In genomic region chr2:6917761-6918421, GRCh38 we compare ENCODE assay signal across 8 cellular contexts. TPM values are rescaled to one million over a fixed set of nuclear protein-coding genes. Genes with fewer than 3 reads are reported as not detected.
DNase-seq lines count a peak whose midpoint lies in the region; ATAC-seq and TF ChIP-seq lines count a peak whose summit lies in the region.

No MANE protein-coding gene starts in this region.

- peak; percentile 37 for ATAC-seq in HG02798 (IDR thresholded peaks at IDR 0.05; ENCODE audit: poor library complexity, unreplicated experiment)
- peak; percentile 12 for ATAC-seq in activated B cell treated with CpG ODN at 0.5 μM for 24 hours (ENCODE audit: low read depth)
- peak; percentile 32 to 59 (median 50) for ATAC-seq in psoas muscle

- H3K4me1 ChIP-seq in psoas muscle = peaks cover 25% of the 10 kb centered on the region
- H3K4me1 ChIP-seq in Karpas-422 (ENCODE audit: low read length) = no peaks in the 10 kb centered on the region

- H3K4me3 ChIP-seq in psoas muscle (peak overlapping the region; percentile 86), Karpas-422 (ENCODE audit: low read length) (no peak overlapping the region)

- intact Hi-C loops in activated B cell treated with CpG ODN at 0.5 μM for 24 hours (cut with micrococcal nuclease) = loop anchor here (5.0 kb wide), 2 partner anchors 41 to 89 kb away; partner anchors contain the start of gene RSAD2
- intact Hi-C loops in psoas muscle (cut with DNase I) = loop anchor here (5.0 kb wide), 2 partner anchors 94 to 114 kb away; no protein-coding TSS in a partner anchor

- H3K36me3 ChIP-seq in psoas muscle (ENCODE audit: insufficient read depth in 1 of 2, low read depth in 1 of 2) = no peaks in the 10 kb centered on the region
- H3K36me3 ChIP-seq in Karpas-422 (ENCODE audit: insufficient read depth, low read length) = no peaks in the 10 kb centered on the region

- POLR2A ChIA-PET in activated B cell treated with CpG ODN at 0.5 μM for 24 hours (lab: Charles Lee) = no interaction called here

- H3K4me3 Mint-ChIP-seq in activated B cell treated with CpG ODN at 0.5 μM for 24 hours = peak overlapping the region; percentile 53
- no peak overlapping the region for H3K4me3 Mint-ChIP-seq in HFFc6

- H3K9ac ChIP-seq in Karpas-422 (ENCODE audit: low read length) = no peak overlapping the region

- H4K20me1 ChIP-seq in Karpas-422 (ENCODE audit: insufficient read depth, low read depth, low read length) = no peaks in the 10 kb centered on the region

- no peak overlapping the region for H3K27ac Mint-ChIP-seq in activated B cell treated with CpG ODN at 0.5 μM for 24 hours
- no peak overlapping the region for H3K27ac Mint-ChIP-seq in HFFc6

- H3K27ac ChIP-seq in psoas muscle = peak overlapping the region; percentile 77
- no peak overlapping the region for H3K27ac ChIP-seq in Karpas-422 (ENCODE audit: low read length)

- TF ChIP-seq CTCF in activated B cell treated with CpG ODN at 0.5 μM for 24 hours (IDR thresholded peaks at IDR 0.05) (no peak), psoas muscle (IDR thresholded peaks at IDR 0.05) (no peak), HFFc6 (IDR thresholded peaks at IDR 0.05) (no peak)

- 1 to 2% (median 2%) methylated on average over 23 to 68 of the region's 68 CpGs for WGBS in psoas muscle, 3 donors

- H3K36me3 Mint-ChIP-seq in activated B cell treated with CpG ODN at 0.5 μM for 24 hours (ENCODE audit: low read depth) (no peaks in the 10 kb centered on the region), HFFc6 (ENCODE audit: low read depth) (peaks cover 5% of the 10 kb centered on the region; the same call in 1 of the 2 replicates)

- H3K79me2 ChIP-seq in Karpas-422 (ENCODE audit: low read length) = no peaks in the 10 kb centered on the region

- peak in 2 of 3 experiments; percentile 71 to 86 for DNase-seq in NCI-H1417 (lab: John Stamatoyannopoulos, UW)
- no peak for DNase-seq in NCI-H1417 treated with DMSO at 0.1 percent for 48 hours (lab: John Stamatoyannopoulos, UW)
- DNase-seq in activated B cell treated with CpG ODN at 0.5 μM for 24 hours = peak; percentile 26
- peak; percentile 7 for DNase-seq in glomerular visceral epithelial cell (ENCODE audit: extremely low spot score)
- DNase-seq in psoas muscle = peak; percentile 29 to 55
- DNase-seq in Karpas-422 = no peak
- DNase-seq in HFFc6 = no peak

- no peaks in the 10 kb centered on the region for H3K9me2 ChIP-seq in Karpas-422 (replicated peaks; ENCODE audit: insufficient read depth, low read length)

- H3K9me3 ChIP-seq in psoas muscle (no peaks in the 10 kb centered on the region), Karpas-422 (ENCODE audit: low read length) (no peaks in the 10 kb centered on the region)

- no peak overlapping the region for H3K4me2 ChIP-seq in Karpas-422 (ENCODE audit: low read depth, low read length, poor library complexity, severe bottlenecking)

- peaks cover 6% of the 10 kb centered on the region for H3K4me1 Mint-ChIP-seq in activated B cell treated with CpG ODN at 0.5 μM for 24 hours
- H3K4me1 Mint-ChIP-seq in HFFc6 (ENCODE audit: low read depth) = no peaks in the 10 kb centered on the region

- no peaks in the 10 kb centered on the region for H3K27me3 ChIP-seq in psoas muscle (ENCODE audit: insufficient read depth in 3 of 3, low read length in 2 of 3)
- no peaks in the 10 kb centered on the region for H3K27me3 ChIP-seq in Karpas-422 (ENCODE audit: low read length)

- CTCF ChIA-PET in activated B cell treated with CpG ODN at 0.5 μM for 24 hours (lab: Charles Lee) = no interaction called here

- H3K9me3 Mint-ChIP-seq in activated B cell treated with CpG ODN at 0.5 μM for 24 hours (no peaks in the 10 kb centered on the region), HFFc6 (peaks cover 46% of the 10 kb centered on the region)

- H3K27me3 Mint-ChIP-seq in activated B cell treated with CpG ODN at 0.5 μM for 24 hours (peaks cover 9% of the 10 kb centered on the region), HFFc6 (ENCODE audit: insufficient read depth) (peaks cover 5% of the 10 kb centered on the region)

- no peak overlapping the region for H2AFZ ChIP-seq in Karpas-422 (ENCODE audit: low read length)

RNA-seq across cellular contexts. Expression of gene RNF144A, which starts 0.7 kb away (rescaled TPM):
- 0.56 and 0.89 TPM in 2 replicates for total RNA-seq in activated B cell treated with CpG ODN at 0.5 μM for 24 hours
- total RNA-seq in psoas muscle = 10 to 100 TPM in 2 of 4 donors, 1 to 10 TPM in 2; 8.2 to 15.6 (median 11.9) TPM
- polyA plus RNA-seq in psoas muscle = 1 to 10 TPM; 2.4 to 8.7 (median 5.4) TPM
- 0.07 and 0.29 TPM in 2 replicates for total RNA-seq in Karpas-422 (2014; rRNA removed; shearing (Covaris generic); ENCODE audit: low replicate concordance)
- total RNA-seq in HFFc6 (2021; fragmentation: NEBNext Ultra II Directional; extraction: Animal tissue kit (Norgen Biotek cat#: 25700)) = not detected

RNA-seq across cellular contexts. Expression of gene RSAD2, which starts 40.3 kb away (rescaled TPM):
- 0.29 and 0.67 TPM in 2 replicates for total RNA-seq in activated B cell treated with CpG ODN at 0.5 μM for 24 hours
- 1 to 10 TPM; 1.7 to 3.1 (median 2.6) TPM for total RNA-seq in psoas muscle
- polyA plus RNA-seq in psoas muscle = 1 to 10 TPM in 2 of 3 donors, under 1 TPM in 1; 0.95 to 2.7 (median 2.1) TPM
- 2.7 and 12.4 TPM in 2 replicates for total RNA-seq in Karpas-422 (2014; rRNA removed; shearing (Covaris generic); ENCODE audit: low replicate concordance)
- not detected for total RNA-seq in HFFc6 (2021; fragmentation: NEBNext Ultra II Directional; extraction: Animal tissue kit (Norgen Biotek cat#: 25700))

RNA-seq across cellular contexts. Expression of gene CMPK2, which starts 52.2 kb away (rescaled TPM):
- total RNA-seq in activated B cell treated with CpG ODN at 0.5 μM for 24 hours = 1.2 and 1.9 TPM in 2 replicates
- 1 to 10 TPM; 1.6 to 4.2 (median 3.6) TPM for total RNA-seq in psoas muscle
- 1 to 10 TPM; 1.3 to 1.7 (median 1.6) TPM for polyA plus RNA-seq in psoas muscle
- total RNA-seq in Karpas-422 (2014; rRNA removed; shearing (Covaris generic); ENCODE audit: low replicate concordance) = 18.8 and 26.6 TPM in 2 replicates
- not detected for total RNA-seq in HFFc6 (2021; fragmentation: NEBNext Ultra II Directional; extraction: Animal tissue kit (Norgen Biotek cat#: 25700))

Comparison
In these comparisons a context has a peak if more than half of its experiments do, and no peak if none do; other contexts are left out.
1. DNase-seq: peak in NCI-H1417 (2 of 3), activated B cell treated with CpG ODN at 0.5 μM for 24 hours (single experiment), glomerular visceral epithelial cell (single experiment) and psoas muscle (2 of 2); none in NCI-H1417 treated with DMSO at 0.1 percent for 48 hours (single experiment), Karpas-422 (single experiment) and HFFc6 (single experiment).
2. Peak in every context shown above with its lines, with median percentiles within 50 percentile points of each other: ATAC-seq.